Comparison of ENCODE assay signal across 9 cellular contexts in genomic region chr6:137045221-137045789, GRCh38. TPM values are rescaled to one million over a fixed set of nuclear protein-coding genes. Genes with fewer than 3 reads are reported as not detected.
A peak's percentile ranks its signal among the peaks of the same experiment; 100 is the strongest.
DNase-seq lines count a peak whose midpoint lies in the region; ATAC-seq, FAIRE-seq and TF ChIP-seq lines count a peak whose summit lies in the region.
"Had no signal": no experiment of that assay in that cellular context is flagged by ENCODE, and none has a peak within 500 bp of the region (broad histone marks: within the 10 kb centered on the region; RNA-seq: fewer than 3 reads in every experiment).

No MANE protein-coding gene starts in this region.

- peak overlapping the region; percentile 58 for H3K4me3 Mint-ChIP-seq in activated T-cell treated with anti-CD3 and anti-CD28 coated beads, Interleukin-2, amount 50 U/mL, for 24 hours
- peak overlapping the region; percentile 65 for H3K4me3 Mint-ChIP-seq in activated CD8-positive, alpha-beta T cell treated with anti-CD3 and anti-CD28 coated beads, Interleukin-2, amount 10 ng/mL, durations not matched to agents 7 days and 5 days

- H3K4me1 Mint-ChIP-seq in activated T-cell treated with anti-CD3 and anti-CD28 coated beads, Interleukin-2, amount 50 U/mL, for 24 hours (ENCODE audit: low read depth), result peaks cover 7% of the 10 kb centered on the region
- peaks cover 6% of the 10 kb centered on the region for H3K4me1 Mint-ChIP-seq in activated CD8-positive, alpha-beta T cell treated with anti-CD3 and anti-CD28 coated beads, Interleukin-2, amount 10 ng/mL, durations not matched to agents 7 days and 5 days (ENCODE audit: low read depth)

- H3K27me3 Mint-ChIP-seq in activated T-cell treated with anti-CD3 and anti-CD28 coated beads, Interleukin-2, amount 50 U/mL, for 24 hours, result peaks cover 87% of the 10 kb centered on the region
- peaks cover 74% of the 10 kb centered on the region for H3K27me3 Mint-ChIP-seq in activated CD8-positive, alpha-beta T cell treated with anti-CD3 and anti-CD28 coated beads, Interleukin-2, amount 10 ng/mL, durations not matched to agents 7 days and 5 days (ENCODE audit: low read depth)

- no peak for TF ChIP-seq POLR2A in transverse colon (IDR thresholded peaks at IDR 0.05)

- no peaks in the 10 kb centered on the region for H3K36me3 Mint-ChIP-seq in activated T-cell treated with anti-CD3 and anti-CD28 coated beads, Interleukin-2, amount 50 U/mL, for 24 hours (ENCODE audit: low read depth)
- peaks cover 1% of the 10 kb centered on the region for H3K36me3 Mint-ChIP-seq in activated CD8-positive, alpha-beta T cell treated with anti-CD3 and anti-CD28 coated beads, Interleukin-2, amount 10 ng/mL, durations not matched to agents 7 days and 5 days (ENCODE audit: low read depth)

- TF ChIP-seq CTCF in transverse colon (IDR thresholded peaks at IDR 0.05), result no peak

- CTCF ChIA-PET in activated CD8-positive, alpha-beta T cell treated with anti-CD3 and anti-CD28 coated beads, Interleukin-2, amount 10 ng/mL, durations not matched to agents 7 days and 5 days (lab: Charles Lee), result no interaction called here

- no peaks in the 10 kb centered on the region for H3K9me3 ChIP-seq in transverse colon

- TF ChIP-seq EP300 in transverse colon (IDR thresholded peaks at IDR 0.05; ENCODE audit: low read depth), result no peak

- DNase-seq in activated T-cell treated with anti-CD3 and anti-CD28 coated beads, Interleukin-2, amount 50 U/mL, for 24 hours, result no peak
- no peak for DNase-seq in activated T-cell treated with anti-CD3 and anti-CD28 coated beads, Interleukin-2, amount 50 U/mL, for 48 hours
- no peak for DNase-seq in activated CD8-positive, alpha-beta T cell treated with anti-CD3 and anti-CD28 coated beads, Interleukin-2, amount 10 ng/mL, durations not matched to agents 7 days and 5 days
- DNase-seq in transverse colon (no peak), SIG-M5 (lab: John Stamatoyannopoulos, UW) (no peak), HK-2 (ENCODE audit: unreplicated experiment) (no peak)
- DNase-seq: NCI-H1092 had no signal

- H3K9me3 Mint-ChIP-seq in activated T-cell treated with anti-CD3 and anti-CD28 coated beads, Interleukin-2, amount 50 U/mL, for 24 hours, result no peaks in the 10 kb centered on the region
- no peaks in the 10 kb centered on the region for H3K9me3 Mint-ChIP-seq in activated CD8-positive, alpha-beta T cell treated with anti-CD3 and anti-CD28 coated beads, Interleukin-2, amount 10 ng/mL, durations not matched to agents 7 days and 5 days (ENCODE audit: insufficient read depth)

- in situ Hi-C loops in transverse colon (cut with MboI; ENCODE audit: low pct_ligation_motif_present in 1 of 4, low pct_unique_long_range_greater_than_20kb in 1 of 4, low sequenced_read_pairs in 3 of 4), result no loop called here

- peak overlapping the region in 3 of 4 donors; percentile 63 to 87 (median 72) for H3K4me3 ChIP-seq in transverse colon

- H3K27ac Mint-ChIP-seq in activated T-cell treated with anti-CD3 and anti-CD28 coated beads, Interleukin-2, amount 50 U/mL, for 24 hours, result no peak overlapping the region
- no peak overlapping the region for H3K27ac Mint-ChIP-seq in activated CD8-positive, alpha-beta T cell treated with anti-CD3 and anti-CD28 coated beads, Interleukin-2, amount 10 ng/mL, durations not matched to agents 7 days and 5 days

- ATAC-seq in activated CD8-positive, alpha-beta T cell treated with anti-CD3 and anti-CD28 coated beads, Interleukin-2, amount 10 ng/mL, durations not matched to agents 7 days and 5 days, result no peak
- ATAC-seq in HG03460 (IDR thresholded peaks at IDR 0.05; ENCODE audit: unreplicated experiment), result no peak

- peaks cover 37% of the 10 kb centered on the region for H3K27me3 ChIP-seq in transverse colon

- intact Hi-C loops in transverse colon (cut with DNase I; ENCODE audit: low total_unique reads), result loop anchor here (5.0 kb wide), 1 partner anchor 712 kb away; no protein-coding TSS in a partner anchor

- no peaks in the 10 kb centered on the region for H3K36me3 ChIP-seq in transverse colon

- peaks cover 0 to 26% (median 3%) of the 10 kb centered on the region in 4 donors for H3K4me1 ChIP-seq in transverse colon

- WGBS in transverse colon (ENCODE audit: low coverage in 1 of 2), 2 donors, result 58 to 73% methylated on average over 3 to 7 of the region's 7 CpGs

- FAIRE-seq in islet of Langerhans (lab: Jason Lieb, UNC), result peak; percentile 65

- H3K27ac ChIP-seq in transverse colon, result peak overlapping the region; percentile 59 to 85 (median 82)

- POLR2A ChIA-PET in activated CD8-positive, alpha-beta T cell treated with anti-CD3 and anti-CD28 coated beads, Interleukin-2, amount 10 ng/mL, durations not matched to agents 7 days and 5 days (lab: Charles Lee), result no interaction called here

RNA-seq across cellular contexts. Expression of gene IL20RA, which starts 0.5 kb away (rescaled TPM):
- total RNA-seq in activated CD8-positive, alpha-beta T cell treated with anti-CD3 and anti-CD28 coated beads, Interleukin-2, amount 10 ng/mL, durations not matched to agents 7 days and 5 days, result not detected
- total RNA-seq in transverse colon, result 10 to 100 TPM in 2 of 4 donors, 1 to 10 TPM in 2; 7.4 to 20.5 (median 11.3) TPM

Comparison
In these comparisons a context has a peak if more than half of its experiments do, and no peak if none do; other contexts are left out.
1. RNA of gene IL20RA, which starts 0.5 kb away (total RNA-seq): 7.4 to 20.5 TPM in transverse colon; not detected in activated CD8-positive, alpha-beta T cell treated with anti-CD3 and anti-CD28 coated beads, Interleukin-2, amount 10 ng/mL, durations not matched to agents 7 days and 5 days; every median in the first group is over 4 times any median in the second.